In genomic region chr5:180636403-180637075, GRCh38 we compare ENCODE assay signal across 20 cellular contexts. TPM values are rescaled to one million over a fixed set of nuclear protein-coding genes. Genes with fewer than 3 reads are reported as not detected.
DNase-seq lines count a peak whose midpoint lies in the region; ATAC-seq and TF ChIP-seq lines count a peak whose summit lies in the region.
"Had no signal": no experiment of that assay in that cellular context is flagged by ENCODE, and none has a peak within 500 bp of the region (broad histone marks: within the 10 kb centered on the region; RNA-seq: fewer than 3 reads in every experiment).

No MANE protein-coding gene starts in this region.

- no peaks in the 10 kb centered on the region for H3K27me3 Mint-ChIP-seq in activated naive CD8-positive, alpha-beta T cell treated with anti-CD3 and anti-CD28 coated beads, Interleukin-2, amount 10 ng/mL, durations not matched to agents 7 days and 5 days
- peaks cover 2% of the 10 kb centered on the region for H3K27me3 Mint-ChIP-seq in activated naive CD8-positive, alpha-beta T cell treated with anti-CD3 and anti-CD28 coated beads, Interleukin-2, amount 50 U/mL, for 24 hours

- POLR2A ChIA-PET in activated naive CD8-positive, alpha-beta T cell treated with anti-CD3 and anti-CD28 coated beads, Interleukin-2, amount 10 ng/mL, durations not matched to agents 7 days and 5 days (lab: Charles Lee) = no interaction called here

- no peak overlapping the region for H3K27ac Mint-ChIP-seq in activated naive CD8-positive, alpha-beta T cell treated with anti-CD3 and anti-CD28 coated beads, Interleukin-2, amount 10 ng/mL, durations not matched to agents 7 days and 5 days
- H3K27ac Mint-ChIP-seq in activated naive CD8-positive, alpha-beta T cell treated with anti-CD3 and anti-CD28 coated beads, Interleukin-2, amount 50 U/mL, for 24 hours = no peak overlapping the region
- H3K27ac Mint-ChIP-seq: naive thymus-derived CD4-positive, alpha-beta T cell; T-cell had no signal

- H3K27ac ChIP-seq in adrenal gland = peak overlapping the region in 1 of 5 donors; percentile 16
- H3K27ac ChIP-seq in suprapubic skin = no peak overlapping the region
- H3K27ac ChIP-seq: Peyer's patch, thyroid gland had no signal

- H3K4me3 ChIP-seq in adrenal gland = no peak overlapping the region
- no peak overlapping the region for H3K4me3 ChIP-seq in suprapubic skin
- H3K4me3 ChIP-seq: Peyer's patch, thyroid gland had no signal

- peaks cover 4% of the 10 kb centered on the region for H3K4me1 Mint-ChIP-seq in activated naive CD8-positive, alpha-beta T cell treated with anti-CD3 and anti-CD28 coated beads, Interleukin-2, amount 10 ng/mL, durations not matched to agents 7 days and 5 days
- no peaks in the 10 kb centered on the region for H3K4me1 Mint-ChIP-seq in activated naive CD8-positive, alpha-beta T cell treated with anti-CD3 and anti-CD28 coated beads, Interleukin-2, amount 50 U/mL, for 24 hours

- no peaks in the 10 kb centered on the region for H3K9me3 ChIP-seq in adrenal gland (replicated peaks in 1 of 3)
- no peaks in the 10 kb centered on the region for H3K9me3 ChIP-seq in suprapubic skin
- H3K9me3 ChIP-seq: Peyer's patch, thyroid gland had no signal

- TF ChIP-seq CTCF in adrenal gland (IDR thresholded peaks at IDR 0.05) (no peak), suprapubic skin (IDR thresholded peaks at IDR 0.05) (no peak)

- H3K36me3 ChIP-seq in adrenal gland (replicated peaks in 1 of 2) = no peaks in the 10 kb centered on the region
- no peaks in the 10 kb centered on the region for H3K36me3 ChIP-seq in suprapubic skin
- H3K36me3 ChIP-seq: Peyer's patch, thyroid gland had no signal

- DNase-seq in activated naive CD8-positive, alpha-beta T cell treated with anti-CD3 and anti-CD28 coated beads, Interleukin-2, amount 10 ng/mL, durations not matched to agents 7 days and 5 days = peak; percentile 22
- no peak for DNase-seq in activated naive CD8-positive, alpha-beta T cell treated with anti-CD3 and anti-CD28 coated beads, Interleukin-2, amount 50 U/mL, for 24 hours
- DNase-seq in adrenal gland (peak in 4 of 7 donors; percentile 11 to 24 (median 20)), iris pigment epithelial cell (ENCODE audit: low read depth) (peak; percentile 28), suprapubic skin (ENCODE audit: low spot score in 2 of 2) (peak; percentile 52 to 77), hepatic stellate cell (ENCODE audit: low spot score) (no peak), NCI-H1417 treated with DMSO at 0.1 percent for 48 hours (lab: John Stamatoyannopoulos, UW) (no peak), AG08395 (ENCODE audit: low spot score) (no peak)
- DNase-seq: activated CD4-positive, alpha-beta T cell treated with anti-CD3 and anti-CD28 coated beads for 1 hour; GF-D8; naive thymus-derived CD4-positive, alpha-beta T cell; NCI-H2029; NCI-H69; stimulated activated CD4-positive, alpha-beta T cell treated with anti-CD3 and anti-CD28 coated beads, Interleukin-4, amount 100 ng/mL, for 1 hour; T-cell had no signal

- no peak for ATAC-seq in activated naive CD8-positive, alpha-beta T cell treated with anti-CD3 and anti-CD28 coated beads, Interleukin-2, amount 10 ng/mL, durations not matched to agents 7 days and 5 days (ENCODE audit: low read depth)
- ATAC-seq in activated naive CD8-positive, alpha-beta T cell treated with anti-CD3 and anti-CD28 coated beads, Interleukin-2, amount 50 U/mL, for 24 hours = no peak
- ATAC-seq: left colon; naive thymus-derived CD4-positive, alpha-beta T cell; right cardiac atrium; T-cell had no signal

- no peaks in the 10 kb centered on the region for H3K4me1 ChIP-seq in adrenal gland (replicated peaks in 1 of 2)
- H3K4me1 ChIP-seq in suprapubic skin = no peaks in the 10 kb centered on the region
- H3K4me1 ChIP-seq: Peyer's patch, thyroid gland had no signal

- no peak for TF ChIP-seq POLR2A in adrenal gland (IDR thresholded peaks at IDR 0.05)
- TF ChIP-seq POLR2A in suprapubic skin (IDR thresholded peaks at IDR 0.05) = no peak

- WGBS in adrenal gland, 4 donors = 55 to 69% (median 62%) methylated on average over 17 to 18 of the region's 18 CpGs
- 73% methylated on average over 18 of the region's 18 CpGs for WGBS in suprapubic skin

- H3K4me3 Mint-ChIP-seq in activated naive CD8-positive, alpha-beta T cell treated with anti-CD3 and anti-CD28 coated beads, Interleukin-2, amount 10 ng/mL, durations not matched to agents 7 days and 5 days = no peak overlapping the region
- no peak overlapping the region for H3K4me3 Mint-ChIP-seq in activated naive CD8-positive, alpha-beta T cell treated with anti-CD3 and anti-CD28 coated beads, Interleukin-2, amount 50 U/mL, for 24 hours
- H3K4me3 Mint-ChIP-seq: T-cell had no signal

- no peak for TF ChIP-seq EP300 in suprapubic skin (IDR thresholded peaks at IDR 0.05)

- H3K27me3 ChIP-seq in adrenal gland = no peaks in the 10 kb centered on the region
- peaks cover 31% of the 10 kb centered on the region for H3K27me3 ChIP-seq in suprapubic skin
- H3K27me3 ChIP-seq: Peyer's patch, thyroid gland had no signal

- H3K9me3 Mint-ChIP-seq in activated naive CD8-positive, alpha-beta T cell treated with anti-CD3 and anti-CD28 coated beads, Interleukin-2, amount 10 ng/mL, durations not matched to agents 7 days and 5 days = no peaks in the 10 kb centered on the region
- H3K9me3 Mint-ChIP-seq in activated naive CD8-positive, alpha-beta T cell treated with anti-CD3 and anti-CD28 coated beads, Interleukin-2, amount 50 U/mL, for 24 hours = no peaks in the 10 kb centered on the region
- H3K9me3 Mint-ChIP-seq: T-cell had no signal

- intact Hi-C loops in adrenal gland (cut with DNase I) = no loop called here

- H3K36me3 Mint-ChIP-seq in activated naive CD8-positive, alpha-beta T cell treated with anti-CD3 and anti-CD28 coated beads, Interleukin-2, amount 10 ng/mL, durations not matched to agents 7 days and 5 days = no peaks in the 10 kb centered on the region
- no peaks in the 10 kb centered on the region for H3K36me3 Mint-ChIP-seq in activated naive CD8-positive, alpha-beta T cell treated with anti-CD3 and anti-CD28 coated beads, Interleukin-2, amount 50 U/mL, for 24 hours (ENCODE audit: low read depth)
- H3K36me3 Mint-ChIP-seq: naive thymus-derived CD4-positive, alpha-beta T cell; T-cell had no signal

RNA-seq across cellular contexts. Expression of gene FLT4, which starts 12.9 kb away (rescaled TPM):
- total RNA-seq in activated naive CD8-positive, alpha-beta T cell treated with anti-CD3 and anti-CD28 coated beads, Interleukin-2, amount 10 ng/mL, durations not matched to agents 7 days and 5 days = 10 to 100 TPM; 11.6 to 13.2 TPM
- total RNA-seq in adrenal gland (10 to 100 TPM; 16.1 to 50.1 (median 28.9) TPM), suprapubic skin (1 to 10 TPM in 3 of 4 donors, under 1 TPM in 1; 0.79 to 8.9 (median 1.4) TPM)
- polyA plus RNA-seq in adrenal gland = 10 to 100 TPM in 2 of 3 donors, 1 to 10 TPM in 1; 3.3 to 80.1 (median 26.0) TPM
- polyA plus RNA-seq: AG04450 had no signal

RNA-seq across cellular contexts. Expression of gene SCGB3A1, which starts 45.2 kb away (rescaled TPM):
- 1 to 10 TPM; 6.6 to 7.1 TPM for total RNA-seq in activated naive CD8-positive, alpha-beta T cell treated with anti-CD3 and anti-CD28 coated beads, Interleukin-2, amount 10 ng/mL, durations not matched to agents 7 days and 5 days
- total RNA-seq in adrenal gland = 1 to 10 TPM in 5 of 8 donors, not detected in 3; 1.2 to 2.0 (median 1.4) TPM
- polyA plus RNA-seq in adrenal gland = 10 to 100 TPM in 1 of 3 donors, 1 to 10 TPM in 1, not detected in 1; 1.8 to 10.4 TPM
- 1 to 10 TPM in 3 of 4 donors, not detected in 1; 2.2 to 7.8 (median 4.1) TPM for total RNA-seq in suprapubic skin
- total RNA-seq: left colon, Peyer's patch, right cardiac atrium had no signal
- polyA plus RNA-seq: AG04450; naive thymus-derived CD4-positive, alpha-beta T cell; right cardiac atrium had no signal

Comparison
In these comparisons a context has a peak if more than half of its experiments do, and no peak if none do; other contexts are left out.
1. DNase-seq: peak in activated naive CD8-positive, alpha-beta T cell treated with anti-CD3 and anti-CD28 coated beads, Interleukin-2, amount 10 ng/mL, durations not matched to agents 7 days and 5 days (single experiment), adrenal gland (4 of 7), iris pigment epithelial cell (single experiment) and suprapubic skin (2 of 2); none in activated naive CD8-positive, alpha-beta T cell treated with anti-CD3 and anti-CD28 coated beads, Interleukin-2, amount 50 U/mL, for 24 hours (single experiment), hepatic stellate cell (single experiment), NCI-H1417 treated with DMSO at 0.1 percent for 48 hours (single experiment) and AG08395 (single experiment).